Comparison of ENCODE assay signal across 9 cellular contexts in genomic region chr13:43087960-43088580, GRCh38.
DNase-seq lines count a peak whose midpoint lies in the region; ATAC-seq and TF ChIP-seq lines count a peak whose summit lies in the region.
"Had no signal": no experiment of that assay in that cellular context is flagged by ENCODE, and none has a peak within 500 bp of the region (broad histone marks: within the 10 kb centered on the region; RNA-seq: fewer than 3 reads in every experiment).

No MANE protein-coding gene starts in this region.

- H3K4me1 ChIP-seq in PC-3 (ENCODE audit: insufficient read depth, low read length) (peaks cover 5% of the 10 kb centered on the region; the same call in 1 of the 2 replicates), skeletal muscle tissue (ENCODE audit: control insufficient read depth in 3 of 3, insufficient read depth in 3 of 3, low read length in 3 of 3) (no peaks in the 10 kb centered on the region), A673 (ENCODE audit: insufficient read depth, low read length, poor library complexity, severe bottlenecking) (no peaks in the 10 kb centered on the region), HAP-1 (peaks cover 4% of the 10 kb centered on the region; the same call in 1 of the 2 replicates)

- ATAC-seq in GM19035 (IDR thresholded peaks at IDR 0.05; ENCODE audit: unreplicated experiment), result peak; percentile 58
- peak; percentile 63 for ATAC-seq in PC-3
- ATAC-seq in HG02571 (IDR thresholded peaks at IDR 0.05; ENCODE audit: unreplicated experiment), result no peak
- ATAC-seq in HG03045 (IDR thresholded peaks at IDR 0.05; ENCODE audit: unreplicated experiment), result no peak
- ATAC-seq: K562 had no signal

- DNase-seq in PC-3, result peak; percentile 31
- peak; percentile 65 for DNase-seq in fibroblast of pulmonary artery (ENCODE audit: low read depth)
- no peak for DNase-seq in A673 (ENCODE audit: low spot score)
- DNase-seq in HAP-1 (ENCODE audit: low spot score in 2 of 2), result no peak

- TF ChIP-seq CTCF in PC-3 (conservative IDR thresholded peaks at IDR 0.05; ENCODE audit: low read depth, low read length) (no peak), fibroblast of pulmonary artery (IDR thresholded peaks at IDR 0.05; ENCODE audit: low read length, missing control alignments) (no peak), A673 (conservative IDR thresholded peaks at IDR 0.05; ENCODE audit: low read depth, low read length) (no peak)

- peak overlapping the region; percentile 49 for H2AFZ ChIP-seq in PC-3 (ENCODE audit: low read length)

- H3K4me3 ChIP-seq in PC-3 (ENCODE audit: low read length) (peak overlapping the region; percentile 51), fibroblast of pulmonary artery (replicated peaks; ENCODE audit: low read depth, low read length) (peak overlapping the region; percentile 29), skeletal muscle tissue (ENCODE audit: low read length in 3 of 3) (peak overlapping the region in 2 of 3 donors; percentile 41 to 65), A673 (ENCODE audit: low read depth, low read length, poor library complexity, severe bottlenecking) (no peak overlapping the region), HAP-1 (no peak overlapping the region)
- H3K4me3 ChIP-seq: K562 had no signal

- BruUV-seq in PC-3 (replicated peaks; lab: Mats Ljungman, UMichigan), result no TSS peak
- no TSS peak for BruUV-seq in A673 (replicated peaks; lab: Mats Ljungman, UMichigan)

- CTCF ChIA-PET in PC-3 (lab: Charles Lee), result interaction anchor here (1.2 kb wide), 1 partner anchor 44 kb away, joined by 6 read pairs; no protein-coding TSS in a partner anchor
- CTCF ChIA-PET in A673 (lab: Charles Lee), result interaction anchor here (0.6 kb wide), 1 partner anchor 453 kb away, joined by 3 read pairs; no protein-coding TSS in a partner anchor

- H3K36me3 ChIP-seq in PC-3 (ENCODE audit: low read depth, low read length) (0 out of 2 replicates have a peak, but pooled peaks cover 3% of the 10 kb centered on the region), skeletal muscle tissue (ENCODE audit: control insufficient read depth in 3 of 3, insufficient read depth in 3 of 3, low read length in 3 of 3) (no peaks in the 10 kb centered on the region), A673 (ENCODE audit: insufficient read depth, low read length, poor library complexity, severe bottlenecking) (no peaks in the 10 kb centered on the region), HAP-1 (replicated peaks) (no peaks in the 10 kb centered on the region)

- no peaks in the 10 kb centered on the region for H3K9me3 ChIP-seq in PC-3 (ENCODE audit: low read length)
- peaks cover 0 to 2% (median 0%) of the 10 kb centered on the region in 3 donors for H3K9me3 ChIP-seq in skeletal muscle tissue (ENCODE audit: control insufficient read depth in 3 of 3, low read length in 3 of 3)
- H3K9me3 ChIP-seq in A673 (ENCODE audit: low read depth, low read length, poor library complexity, severe bottlenecking), result no peaks in the 10 kb centered on the region
- no peaks in the 10 kb centered on the region for H3K9me3 ChIP-seq in HAP-1

- no peaks in the 10 kb centered on the region for H3F3A ChIP-seq in PC-3 (ENCODE audit: low read length, unreplicated experiment)

- POLR2A ChIA-PET in PC-3 (lab: Charles Lee; ENCODE audit: unreplicated experiment) (interaction anchor here (0.6 to 0.7 kb wide), 2 partner anchors 32 to 1024 kb away, joined by 3 to 4 read pairs; no protein-coding TSS in a partner anchor), A673 (lab: Charles Lee; ENCODE audit: low non-redundant PET) (no interaction called here)

- H3K9me2 ChIP-seq in PC-3 (replicated peaks; ENCODE audit: low read length), result no peaks in the 10 kb centered on the region

- H3K27ac ChIP-seq in PC-3 (ENCODE audit: low read length) (no peak overlapping the region), skeletal muscle tissue (ENCODE audit: low read depth, low read length) (no peak overlapping the region), A673 (ENCODE audit: low read depth, low read length, poor library complexity, severe bottlenecking) (no peak overlapping the region)

- in situ Hi-C loops in HAP-1 (cut with MboI; ENCODE audit: low sequenced_read_pairs), result no loop called here

- H4K20me1 ChIP-seq in PC-3 (ENCODE audit: low read length), result no peaks in the 10 kb centered on the region

- intact Hi-C loops in PC-3 (cut with micrococcal nuclease), result loop anchor here (5.0 to 10.0 kb wide), 3 partner anchors 423 to 789 kb away; partner anchors contain the start of genes CCDC122 and LACC1
- intact Hi-C loops in A673 (cut with micrococcal nuclease; ENCODE audit: unreplicated experiment), result loop anchor here (5.0 kb wide), 1 partner anchor 789 kb away; the partner anchor contains the start of genes CCDC122 and LACC1

- H3K9ac ChIP-seq in PC-3 (ENCODE audit: low read length), result no peak overlapping the region; the same call in 1 of the 2 replicates
- H3K9ac ChIP-seq in skeletal muscle tissue (ENCODE audit: low read depth in 1 of 3, low read length in 3 of 3), result peak overlapping the region; percentile 17 to 52 (median 34)

- no peaks in the 10 kb centered on the region for H3K79me2 ChIP-seq in PC-3 (ENCODE audit: low read length)

- H3K4me2 ChIP-seq in PC-3 (ENCODE audit: low read length), result peak overlapping the region; percentile 78

- H3K27me3 ChIP-seq in PC-3 (ENCODE audit: low read length) (no peaks in the 10 kb centered on the region), skeletal muscle tissue (ENCODE audit: control insufficient read depth in 3 of 3, insufficient read depth in 3 of 3, low read length in 3 of 3) (no peaks in the 10 kb centered on the region), A673 (replicated peaks; ENCODE audit: insufficient read depth, low read depth, low read length, poor library complexity) (no peaks in the 10 kb centered on the region), HAP-1 (ENCODE audit: low read depth) (no peaks in the 10 kb centered on the region)

Comparison
In these comparisons a context has a peak if more than half of its experiments do, and no peak if none do; other contexts are left out.
1. ATAC-seq: peak in GM19035 (single experiment) and PC-3 (single experiment); none in HG02571 (single experiment) and HG03045 (single experiment).
2. DNase-seq: peak in PC-3 (single experiment) and fibroblast of pulmonary artery (single experiment); none in A673 (single experiment) and HAP-1 (0 of 2).
3. H3K4me3 ChIP-seq: peak in PC-3 (single experiment), fibroblast of pulmonary artery (single experiment) and skeletal muscle tissue (2 of 3); none in A673 (single experiment) and HAP-1 (single experiment).